In genomic region chrX:124344246-124344645, GRCh38 we compare ENCODE assay signal across 17 cellular contexts. TPM values are rescaled to one million over a fixed set of nuclear protein-coding genes. Genes with fewer than 3 reads are reported as not detected.
A peak's percentile ranks its signal among the peaks of the same experiment; 100 is the strongest.
DNase-seq lines count a peak whose midpoint lies in the region; ATAC-seq and TF ChIP-seq lines count a peak whose summit lies in the region.
"Had no signal": no experiment of that assay in that cellular context is flagged by ENCODE, and none has a peak within 500 bp of the region (broad histone marks: within the 10 kb centered on the region; RNA-seq: fewer than 3 reads in every experiment).

No MANE protein-coding gene starts in this region.

- H3K9me3 Mint-ChIP-seq in activated CD8-positive, alpha-beta memory T cell treated with anti-CD3 and anti-CD28 coated beads, Interleukin-2, amount 10 ng/mL, durations not matched to agents 7 days and 5 days (ENCODE audit: low read depth) = no peaks in the 10 kb centered on the region
- no peaks in the 10 kb centered on the region for H3K9me3 Mint-ChIP-seq in activated T-helper 1 cell treated with anti-CD3 and anti-CD28 coated beads, Interleukin-12 subunit alpha, Interleukin-12 subunit beta, Interleukin-2, Interleukin-4 antibody, amounts not matched to agents 30 ng/mL and 10 ng/mL and 1 ng/mL, durations not matched to agents 14 hours and 24 hours and 36 hours
- H3K9me3 Mint-ChIP-seq in neural crest cell = no peaks in the 10 kb centered on the region
- H3K9me3 Mint-ChIP-seq: stimulated activated memory B cell treated with anti-CD40 and anti-IgM and Interleukin-4, amounts not matched to agents 10 μg/mL and 1 μg/mL and 100 μg/mL, for 72 hours had no signal

- ATAC-seq in activated CD8-positive, alpha-beta memory T cell treated with anti-CD3 and anti-CD28 coated beads, Interleukin-2, amount 10 ng/mL, durations not matched to agents 7 days and 5 days = no peak
- peak; percentile 75 for ATAC-seq in HG02610 (IDR thresholded peaks at IDR 0.05; ENCODE audit: unreplicated experiment)
- no peak for ATAC-seq in HG03097 (IDR thresholded peaks at IDR 0.05; ENCODE audit: low FRiP score, unreplicated experiment)
- ATAC-seq: stimulated activated memory B cell treated with anti-CD40 and anti-IgM and Interleukin-4, amounts not matched to agents 10 μg/mL and 1 μg/mL and 100 μg/mL, for 72 hours; upper lobe of right lung had no signal

- no peaks in the 10 kb centered on the region for H3K27me3 Mint-ChIP-seq in activated CD8-positive, alpha-beta memory T cell treated with anti-CD3 and anti-CD28 coated beads, Interleukin-2, amount 10 ng/mL, durations not matched to agents 7 days and 5 days
- H3K27me3 Mint-ChIP-seq in activated T-helper 1 cell treated with anti-CD3 and anti-CD28 coated beads, Interleukin-12 subunit alpha, Interleukin-12 subunit beta, Interleukin-2, Interleukin-4 antibody, amounts not matched to agents 30 ng/mL and 10 ng/mL and 1 ng/mL, durations not matched to agents 14 hours and 24 hours and 36 hours (ENCODE audit: insufficient read depth) = no peaks in the 10 kb centered on the region
- H3K27me3 Mint-ChIP-seq in neural crest cell (ENCODE audit: low read depth) = no peaks in the 10 kb centered on the region
- H3K27me3 Mint-ChIP-seq: stimulated activated memory B cell treated with anti-CD40 and anti-IgM and Interleukin-4, amounts not matched to agents 10 μg/mL and 1 μg/mL and 100 μg/mL, for 72 hours had no signal

- CTCF ChIA-PET in activated CD8-positive, alpha-beta memory T cell treated with anti-CD3 and anti-CD28 coated beads, Interleukin-2, amount 10 ng/mL, durations not matched to agents 7 days and 5 days (lab: Charles Lee) = no interaction called here

- no peak for DNase-seq in activated CD8-positive, alpha-beta memory T cell treated with anti-CD3 and anti-CD28 coated beads, Interleukin-2, amount 10 ng/mL, durations not matched to agents 7 days and 5 days
- no peak for DNase-seq in activated CD8-positive, alpha-beta memory T cell treated with anti-CD3 and anti-CD28 coated beads, Interleukin-2, amount 50 U/mL, for 4 hours
- DNase-seq in activated T-helper 1 cell treated with anti-CD3 and anti-CD28 coated beads, Interleukin-12 subunit alpha, Interleukin-12 subunit beta, Interleukin-2, Interleukin-4 antibody, amounts not matched to agents 30 ng/mL and 10 ng/mL and 1 ng/mL, durations not matched to agents 14 hours and 24 hours and 36 hours (ENCODE audit: low spot score) = no peak
- DNase-seq in neural crest cell (ENCODE audit: low read depth, low spot score) (no peak), NCI-H774 (lab: John Stamatoyannopoulos, UW) (no peak), HPDE6-E6E7 (ENCODE audit: extremely low spot score) (no peak)
- DNase-seq: Caco-2, foreskin melanocyte, left ventricle myocardium inferior, ovary, upper lobe of right lung had no signal

- H3K4me1 Mint-ChIP-seq in activated CD8-positive, alpha-beta memory T cell treated with anti-CD3 and anti-CD28 coated beads, Interleukin-2, amount 10 ng/mL, durations not matched to agents 7 days and 5 days = peaks cover 47% of the 10 kb centered on the region
- H3K4me1 Mint-ChIP-seq in activated T-helper 1 cell treated with anti-CD3 and anti-CD28 coated beads, Interleukin-12 subunit alpha, Interleukin-12 subunit beta, Interleukin-2, Interleukin-4 antibody, amounts not matched to agents 30 ng/mL and 10 ng/mL and 1 ng/mL, durations not matched to agents 14 hours and 24 hours and 36 hours (ENCODE audit: low read depth) = peaks cover 54% of the 10 kb centered on the region
- peaks cover 58% of the 10 kb centered on the region for H3K4me1 Mint-ChIP-seq in neural crest cell
- H3K4me1 Mint-ChIP-seq: stimulated activated memory B cell treated with anti-CD40 and anti-IgM and Interleukin-4, amounts not matched to agents 10 μg/mL and 1 μg/mL and 100 μg/mL, for 72 hours had no signal

- H3K27ac Mint-ChIP-seq in activated CD8-positive, alpha-beta memory T cell treated with anti-CD3 and anti-CD28 coated beads, Interleukin-2, amount 10 ng/mL, durations not matched to agents 7 days and 5 days = peak overlapping the region; percentile 98
- H3K27ac Mint-ChIP-seq in activated T-helper 1 cell treated with anti-CD3 and anti-CD28 coated beads, Interleukin-12 subunit alpha, Interleukin-12 subunit beta, Interleukin-2, Interleukin-4 antibody, amounts not matched to agents 30 ng/mL and 10 ng/mL and 1 ng/mL, durations not matched to agents 14 hours and 24 hours and 36 hours = peak overlapping the region; percentile 87
- H3K27ac Mint-ChIP-seq in neural crest cell (ENCODE audit: unreplicated experiment) = peak overlapping the region; percentile 24
- H3K27ac Mint-ChIP-seq: stimulated activated memory B cell treated with anti-CD40 and anti-IgM and Interleukin-4, amounts not matched to agents 10 μg/mL and 1 μg/mL and 100 μg/mL, for 72 hours had no signal

- TF ChIP-seq CTCF in neural crest cell (conservative IDR thresholded peaks at IDR 0.05) = no peak

- intact Hi-C loops in activated T-helper 1 cell treated with anti-CD3 and anti-CD28 coated beads, Interleukin-12 subunit alpha, Interleukin-12 subunit beta, Interleukin-2, Interleukin-4 antibody, amounts not matched to agents 30 ng/mL and 10 ng/mL and 1 ng/mL, durations not matched to agents 14 hours and 24 hours and 36 hours (cut with micrococcal nuclease) = loop anchor here (10.0 kb wide), 1 partner anchor 479 kb away; the partner anchor contains the start of gene XIAP

- H3K4me3 Mint-ChIP-seq in activated CD8-positive, alpha-beta memory T cell treated with anti-CD3 and anti-CD28 coated beads, Interleukin-2, amount 10 ng/mL, durations not matched to agents 7 days and 5 days = peak overlapping the region; percentile 72
- H3K4me3 Mint-ChIP-seq in activated T-helper 1 cell treated with anti-CD3 and anti-CD28 coated beads, Interleukin-12 subunit alpha, Interleukin-12 subunit beta, Interleukin-2, Interleukin-4 antibody, amounts not matched to agents 30 ng/mL and 10 ng/mL and 1 ng/mL, durations not matched to agents 14 hours and 24 hours and 36 hours = peak overlapping the region; percentile 73
- H3K4me3 Mint-ChIP-seq in neural crest cell = no peak overlapping the region
- H3K4me3 Mint-ChIP-seq: stimulated activated memory B cell treated with anti-CD40 and anti-IgM and Interleukin-4, amounts not matched to agents 10 μg/mL and 1 μg/mL and 100 μg/mL, for 72 hours had no signal

- H3K36me3 Mint-ChIP-seq in activated CD8-positive, alpha-beta memory T cell treated with anti-CD3 and anti-CD28 coated beads, Interleukin-2, amount 10 ng/mL, durations not matched to agents 7 days and 5 days = peaks cover 7% of the 10 kb centered on the region
- H3K36me3 Mint-ChIP-seq in activated T-helper 1 cell treated with anti-CD3 and anti-CD28 coated beads, Interleukin-12 subunit alpha, Interleukin-12 subunit beta, Interleukin-2, Interleukin-4 antibody, amounts not matched to agents 30 ng/mL and 10 ng/mL and 1 ng/mL, durations not matched to agents 14 hours and 24 hours and 36 hours (ENCODE audit: low read depth) = peaks cover 7% of the 10 kb centered on the region
- H3K36me3 Mint-ChIP-seq in neural crest cell (ENCODE audit: low read depth) = no peaks in the 10 kb centered on the region
- H3K36me3 Mint-ChIP-seq: stimulated activated memory B cell treated with anti-CD40 and anti-IgM and Interleukin-4, amounts not matched to agents 10 μg/mL and 1 μg/mL and 100 μg/mL, for 72 hours had no signal

RNA-seq across cellular contexts. Expression of gene SH2D1A, which starts 2.1 kb away (rescaled TPM):
- total RNA-seq in activated CD8-positive, alpha-beta memory T cell treated with anti-CD3 and anti-CD28 coated beads, Interleukin-2, amount 10 ng/mL, durations not matched to agents 7 days and 5 days = 10 to 100 TPM; 47.0 to 61.8 TPM
- 50.4 and 56.3 TPM in 2 replicates for total RNA-seq in activated T-helper 1 cell treated with anti-CD3 and anti-CD28 coated beads, Interleukin-12 subunit alpha, Interleukin-12 subunit beta, Interleukin-2, Interleukin-4 antibody, amounts not matched to agents 30 ng/mL and 10 ng/mL and 1 ng/mL, durations not matched to agents 14 hours and 24 hours and 36 hours
- 1.5 and 1.9 TPM in 2 replicates for total RNA-seq in neural crest cell
- total RNA-seq: Caco-2, NCI-H460 had no signal

RNA-seq across cellular contexts. Expression of gene TEX13D, which starts 11.8 kb away (rescaled TPM):
- not detected for total RNA-seq in activated CD8-positive, alpha-beta memory T cell treated with anti-CD3 and anti-CD28 coated beads, Interleukin-2, amount 10 ng/mL, durations not matched to agents 7 days and 5 days
- 0.05 TPM in 1 of 2 replicates, not detected in the other for total RNA-seq in activated T-helper 1 cell treated with anti-CD3 and anti-CD28 coated beads, Interleukin-12 subunit alpha, Interleukin-12 subunit beta, Interleukin-2, Interleukin-4 antibody, amounts not matched to agents 30 ng/mL and 10 ng/mL and 1 ng/mL, durations not matched to agents 14 hours and 24 hours and 36 hours
- total RNA-seq in neural crest cell = 1.9 and 2.1 TPM in 2 replicates
- total RNA-seq: Caco-2, left ventricle myocardium inferior, mucosa of gallbladder, NCI-H460, ovary, skeletal muscle tissue, upper lobe of right lung had no signal

Comparison
In these comparisons a context has a peak if more than half of its experiments do, and no peak if none do; other contexts are left out.
1. H3K27ac Mint-ChIP-seq: peak in every context shown above with its lines; median percentile 98 in activated CD8-positive, alpha-beta memory T cell treated with anti-CD3 and anti-CD28 coated beads, Interleukin-2, amount 10 ng/mL, durations not matched to agents 7 days and 5 days; 87 in activated T-helper 1 cell treated with anti-CD3 and anti-CD28 coated beads, Interleukin-12 subunit alpha, Interleukin-12 subunit beta, Interleukin-2, Interleukin-4 antibody, amounts not matched to agents 30 ng/mL and 10 ng/mL and 1 ng/mL, durations not matched to agents 14 hours and 24 hours and 36 hours; 24 in neural crest cell.
2. RNA of gene SH2D1A, which starts 2.1 kb away (total RNA-seq): 47.0 to 61.8 TPM in activated CD8-positive, alpha-beta memory T cell treated with anti-CD3 and anti-CD28 coated beads, Interleukin-2, amount 10 ng/mL, durations not matched to agents 7 days and 5 days and 50.4 to 56.3 TPM in activated T-helper 1 cell treated with anti-CD3 and anti-CD28 coated beads, Interleukin-12 subunit alpha, Interleukin-12 subunit beta, Interleukin-2, Interleukin-4 antibody, amounts not matched to agents 30 ng/mL and 10 ng/mL and 1 ng/mL, durations not matched to agents 14 hours and 24 hours and 36 hours; 1.5 to 1.9 TPM in neural crest cell; every median in the first group is over 10 times any median in the second.